Comparison of ENCODE assay signal across 13 cellular contexts in genomic region chr17:31339906-31340661, GRCh38. TPM values are rescaled to one million over a fixed set of nuclear protein-coding genes. Genes with fewer than 3 reads are reported as not detected.
DNase-seq lines count a peak whose midpoint lies in the region; ATAC-seq and TF ChIP-seq lines count a peak whose summit lies in the region.
"Had no signal": no experiment of that assay in that cellular context is flagged by ENCODE, and none has a peak within 500 bp of the region (broad histone marks: within the 10 kb centered on the region; RNA-seq: fewer than 3 reads in every experiment).

No MANE protein-coding gene starts in this region.

- no peak overlapping the region for H3K4me3 ChIP-seq in adrenal gland

- POLR2A ChIA-PET in CD4-positive, alpha-beta T cell (lab: Charles Lee): interaction anchor here (0.7 to 1.2 kb wide), 2 partner anchors 19 to 61 kb away, joined by 3 to 5 read pairs; partner anchors contain the start of gene EVI2A
- POLR2A ChIA-PET in T-cell (lab: Charles Lee): interaction anchor here (0.6 to 1.1 kb wide), 4 partner anchors 12 to 1478 kb away, joined by 3 to 11 read pairs (median 5); no protein-coding TSS in a partner anchor

- CTCF ChIA-PET in CD4-positive, alpha-beta T cell (lab: Charles Lee): interaction anchor here (0.6 kb wide), 1 partner anchor 86 kb away, joined by 3 read pairs; no protein-coding TSS in a partner anchor
- CTCF ChIA-PET in T-cell (lab: Charles Lee): interaction anchor here in 1 of 2 donors (0.6 to 1.1 kb wide), 3 partner anchors 20 to 114 kb away, joined by 3 to 5 read pairs (median 3); no protein-coding TSS in a partner anchor

- H3K4me1 Mint-ChIP-seq in CD4-positive, alpha-beta T cell (ENCODE audit: low read depth): no peaks in the 10 kb centered on the region
- H3K4me1 Mint-ChIP-seq in T-cell: no peaks in the 10 kb centered on the region

- H3K9me3 Mint-ChIP-seq in CD4-positive, alpha-beta T cell: no peaks in the 10 kb centered on the region
- H3K9me3 Mint-ChIP-seq in T-cell: no peaks in the 10 kb centered on the region
- H3K9me3 Mint-ChIP-seq: activated T-cell treated with anti-CD3 and anti-CD28 coated beads, Interleukin-2, amount 50 U/mL, for 72 hours; natural killer cell treated with Interleukin-12 subunit alpha and Interleukin-12 subunit beta and Interleukin-15 and Interleukin-18, amount 100 ng/mL, for 72 hours had no signal

- ATAC-seq in CD4-positive, alpha-beta T cell (ENCODE audit: poor library complexity): no peak
- no peak for ATAC-seq in T-cell (replicated peaks in 1 of 4)
- no peak for ATAC-seq in stimulated activated naive CD8-positive, alpha-beta T cell treated with anti-CD3 and anti-CD28 coated beads, Interleukin-15, Interleukin-2, amounts not matched to agents 100 U/mL and 50 U/mL, for 24 hours
- ATAC-seq: activated T-cell treated with anti-CD3 and anti-CD28 coated beads, Interleukin-2, amount 50 U/mL, for 72 hours; natural killer cell treated with Interleukin-12 subunit alpha and Interleukin-12 subunit beta and Interleukin-15 and Interleukin-18, amount 100 ng/mL, for 72 hours had no signal

- DNase-seq in AG08395 (ENCODE audit: low spot score) (peak; percentile 57), HT1080 (ENCODE audit: low read depth) (peak; percentile 78), adrenal gland (peak in 5 of 7 donors; percentile 27 to 59 (median 39)), hepatic stellate cell (ENCODE audit: low spot score) (peak; percentile 49), NCI-H1048 (lab: John Stamatoyannopoulos, UW) (no peak), T-cell (no peak)
- no peak for DNase-seq in CD4-positive, alpha-beta T cell
- no peak for DNase-seq in stimulated activated naive CD8-positive, alpha-beta T cell treated with anti-CD3 and anti-CD28 coated beads, Interleukin-15, Interleukin-2, amounts not matched to agents 100 U/mL and 50 U/mL, for 24 hours
- DNase-seq: activated CD4-positive, CD25-positive, alpha-beta regulatory T cell; activated T-cell treated with anti-CD3 and anti-CD28 coated beads, Interleukin-2, amount 50 U/mL, for 72 hours; Kasumi-1; stimulated activated naive CD4-positive, alpha-beta T cell treated with Interleukin-2 at 50 U/mL for 16 hours had no signal

- peaks cover 57% of the 10 kb centered on the region for H3K36me3 Mint-ChIP-seq in CD4-positive, alpha-beta T cell (ENCODE audit: low read depth)
- peaks cover 41% of the 10 kb centered on the region for H3K36me3 Mint-ChIP-seq in T-cell

- no peak for TF ChIP-seq CTCF in adrenal gland (IDR thresholded peaks at IDR 0.05)
- TF ChIP-seq CTCF in CD4-positive, alpha-beta T cell (IDR thresholded peaks at IDR 0.05): no peak

- WGBS in adrenal gland, 4 donors: 58 to 77% (median 65%) methylated on average over 6 of the region's 6 CpGs

- no peaks in the 10 kb centered on the region for H3K9me3 ChIP-seq in adrenal gland (replicated peaks in 1 of 3)
- no peaks in the 10 kb centered on the region for H3K9me3 ChIP-seq in CD4-positive, alpha-beta T cell (ENCODE audit: control insufficient read depth, low read length)

- intact Hi-C loops in adrenal gland (cut with DNase I): no loop called here
- intact Hi-C loops in CD4-positive, alpha-beta T cell (cut with DNase I, micrococcal nuclease): no loop called here

- peaks cover 0 to 54% of the 10 kb centered on the region in 2 donors for H3K36me3 ChIP-seq in adrenal gland (replicated peaks in 1 of 2)

- peaks cover 0 to 14% of the 10 kb centered on the region in 2 donors for H3K4me1 ChIP-seq in adrenal gland (replicated peaks in 1 of 2)

- H3K27me3 Mint-ChIP-seq in CD4-positive, alpha-beta T cell: no peaks in the 10 kb centered on the region
- no peaks in the 10 kb centered on the region for H3K27me3 Mint-ChIP-seq in T-cell
- H3K27me3 Mint-ChIP-seq: natural killer cell treated with Interleukin-12 subunit alpha and Interleukin-12 subunit beta and Interleukin-15 and Interleukin-18, amount 100 ng/mL, for 72 hours had no signal

- H3K27ac Mint-ChIP-seq in CD4-positive, alpha-beta T cell: no peak overlapping the region
- H3K27ac Mint-ChIP-seq in T-cell: no peak overlapping the region
- H3K27ac Mint-ChIP-seq: activated T-cell treated with anti-CD3 and anti-CD28 coated beads, Interleukin-2, amount 50 U/mL, for 72 hours; natural killer cell treated with Interleukin-12 subunit alpha and Interleukin-12 subunit beta and Interleukin-15 and Interleukin-18, amount 100 ng/mL, for 72 hours had no signal

- H3K27ac ChIP-seq in adrenal gland: peak overlapping the region in 2 of 5 donors; percentile 10 to 43
- no peak overlapping the region for H3K27ac ChIP-seq in CD4-positive, alpha-beta T cell (ENCODE audit: low read depth, low read length)

- H3K4me3 Mint-ChIP-seq in CD4-positive, alpha-beta T cell: no peak overlapping the region
- no peak overlapping the region for H3K4me3 Mint-ChIP-seq in T-cell
- H3K4me3 Mint-ChIP-seq: activated T-cell treated with anti-CD3 and anti-CD28 coated beads, Interleukin-2, amount 50 U/mL, for 72 hours; natural killer cell treated with Interleukin-12 subunit alpha and Interleukin-12 subunit beta and Interleukin-15 and Interleukin-18, amount 100 ng/mL, for 72 hours had no signal

- H3K27me3 ChIP-seq in adrenal gland: no peaks in the 10 kb centered on the region
- H3K27me3 ChIP-seq in CD4-positive, alpha-beta T cell (ENCODE audit: control insufficient read depth, insufficient read depth, low read length): no peaks in the 10 kb centered on the region

- no peak for TF ChIP-seq POLR2A in adrenal gland (IDR thresholded peaks at IDR 0.05)

RNA-seq across cellular contexts. Expression of gene EVI2A, which starts 18.7 kb away (rescaled TPM):
- total RNA-seq in HT1080 (2014; rRNA removed; shearing (Covaris generic)): 14.6 and 17.7 TPM in 2 replicates
- polyA plus RNA-seq in HT1080 (2015; cell fraction: cytosol; rRNA removed): 14.5 and 18.2 TPM in 2 replicates
- 20.8 and 21.2 TPM in 2 replicates for polyA plus RNA-seq in HT1080 (2015; cell fraction: nucleus; rRNA removed)
- total RNA-seq in adrenal gland (10 to 100 TPM in 1 of 8 donors, 1 to 10 TPM in 7; 3.3 to 17.7 (median 6.0) TPM), T-cell (10 to 100 TPM; 42.3 to 84.9 (median 80.0) TPM)
- 1 to 10 TPM; 3.7 to 8.7 (median 4.5) TPM for polyA plus RNA-seq in adrenal gland
- 10 to 100 TPM; 37.8 to 38.4 TPM for total RNA-seq in CD4-positive, alpha-beta T cell

RNA-seq across cellular contexts. Expression of gene EVI2B, which starts 26.2 kb away (rescaled TPM):
- total RNA-seq in HT1080 (2014; rRNA removed; shearing (Covaris generic)): 0.47 and 0.64 TPM in 2 replicates
- polyA plus RNA-seq in HT1080 (2015; cell fraction: cytosol; rRNA removed): 2.6 and 3.7 TPM in 2 replicates
- 4.6 TPM in 2 replicates for polyA plus RNA-seq in HT1080 (2015; cell fraction: nucleus; rRNA removed)
- total RNA-seq in adrenal gland (10 to 100 TPM in 4 of 8 donors, 1 to 10 TPM in 4; 3.6 to 16.7 (median 8.9) TPM), T-cell (100 to 1,000 TPM in 4 of 5 donors, 10 to 100 TPM in 1; 86.2 to 130 (median 111) TPM)
- polyA plus RNA-seq in adrenal gland: 10 to 100 TPM in 1 of 3 donors, 1 to 10 TPM in 2; 2.4 to 11.1 (median 7.6) TPM
- total RNA-seq in CD4-positive, alpha-beta T cell: 100 to 1,000 TPM in 1 of 2 experiments, 10 to 100 TPM in 1; 99.1 to 102 TPM

RNA-seq across cellular contexts. Expression of gene OMG, which starts 43.0 kb away (rescaled TPM):
- total RNA-seq in HT1080 (2014; rRNA removed; shearing (Covaris generic)): 0.03 TPM in 1 of 2 replicates, not detected in the other
- not detected in 2 replicates for polyA plus RNA-seq in HT1080 (2015; cell fraction: cytosol; rRNA removed)
- polyA plus RNA-seq in HT1080 (2015; cell fraction: nucleus; rRNA removed): not detected in 2 replicates
- total RNA-seq in adrenal gland (under 1 TPM in 2 of 8 donors, not detected in 6; 0.20 to 0.28 TPM), T-cell (1 to 10 TPM in 1 of 5 donors, under 1 TPM in 4; 0.43 to 1.1 (median 0.80) TPM)
- under 1 TPM; 0.48 to 0.54 (median 0.49) TPM for polyA plus RNA-seq in adrenal gland
- under 1 TPM; 0.44 to 0.47 TPM for total RNA-seq in CD4-positive, alpha-beta T cell

RNA-seq across cellular contexts. Expression of gene RAB11FIP4, which starts 51.4 kb away (rescaled TPM):
- total RNA-seq in HT1080 (2014; rRNA removed; shearing (Covaris generic)): 0.03 and 0.10 TPM in 2 replicates
- 0.26 and 0.40 TPM in 2 replicates for polyA plus RNA-seq in HT1080 (2015; cell fraction: cytosol; rRNA removed)
- 0.26 and 1.2 TPM in 2 replicates for polyA plus RNA-seq in HT1080 (2015; cell fraction: nucleus; rRNA removed)
- total RNA-seq in adrenal gland (1 to 10 TPM in 7 of 8 donors, under 1 TPM in 1; 0.48 to 3.8 (median 2.5) TPM), T-cell (10 to 100 TPM; 45.6 to 72.6 (median 50.1) TPM)
- 1 to 10 TPM in 1 of 3 donors, under 1 TPM in 2; 0.54 to 2.1 (median 0.92) TPM for polyA plus RNA-seq in adrenal gland
- 10 to 100 TPM; 86.4 to 87.3 TPM for total RNA-seq in CD4-positive, alpha-beta T cell

Comparison
In these comparisons a context has a peak if more than half of its experiments do, and no peak if none do; other contexts are left out.
1. DNase-seq: peak in AG08395 (single experiment), HT1080 (single experiment), adrenal gland (5 of 7) and hepatic stellate cell (single experiment); none in CD4-positive, alpha-beta T cell (0 of 10), NCI-H1048 (single experiment), T-cell (0 of 34) and stimulated activated naive CD8-positive, alpha-beta T cell treated with anti-CD3 and anti-CD28 coated beads, Interleukin-15, Interleukin-2, amounts not matched to agents 100 U/mL and 50 U/mL, for 24 hours (single experiment).
2. RNA of gene EVI2B, which starts 26.2 kb away (total RNA-seq): 86.2 to 130 TPM in T-cell and 99.1 to 102 TPM in CD4-positive, alpha-beta T cell; 3.6 to 16.7 TPM in adrenal gland and 0.47 to 0.64 TPM in HT1080; every median in the first group is over 4 times any median in the second.